ENCODE assay signal across 8 cellular contexts in the genomic region with DNA sequence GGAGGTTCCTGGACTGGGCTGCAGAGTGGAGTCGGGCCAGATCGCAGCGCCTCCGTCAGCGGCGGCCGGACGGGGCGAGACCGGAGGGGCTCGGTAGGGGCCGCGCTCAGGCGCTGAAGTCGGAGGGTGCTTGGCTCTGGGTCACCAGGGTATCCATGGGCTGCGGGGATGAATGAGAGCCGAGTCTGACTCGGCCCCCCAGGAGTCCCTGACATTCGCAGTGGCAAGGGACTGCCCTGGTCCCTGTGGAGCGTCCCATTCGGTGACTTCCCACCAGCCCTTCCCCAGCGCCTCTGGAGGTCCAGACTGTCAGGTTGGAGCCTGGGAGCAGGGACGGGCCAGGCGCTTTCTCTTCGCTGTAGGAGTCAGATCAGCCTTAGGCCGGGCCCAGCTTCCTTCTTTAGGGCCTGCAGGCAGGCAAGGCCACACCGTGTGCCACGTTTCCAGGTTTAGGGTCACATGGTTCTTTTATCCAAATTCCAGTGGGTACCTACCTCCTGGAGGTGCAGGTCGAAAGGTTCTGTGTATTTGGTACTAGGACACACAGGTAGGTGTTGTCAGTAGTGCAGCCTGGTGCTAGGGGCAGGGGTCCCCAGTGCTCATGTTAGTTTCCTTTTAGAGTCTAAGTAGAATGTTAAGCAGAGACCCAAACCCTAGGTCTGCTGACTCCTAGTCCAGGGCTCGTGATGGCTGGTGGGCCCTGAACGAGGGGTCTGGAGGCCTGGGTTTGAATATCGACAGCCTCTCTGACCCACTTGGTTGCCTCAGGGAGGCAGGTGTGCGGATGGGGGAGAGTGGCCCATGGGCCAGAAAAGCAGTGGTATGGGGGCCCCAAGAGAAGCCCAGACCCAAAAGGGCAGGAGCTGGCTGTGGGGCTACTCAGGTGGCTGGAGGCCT. TPM values are rescaled to one million over a fixed set of nuclear protein-coding genes. Genes with fewer than 3 reads are reported as not detected.
DNase-seq lines count a peak whose midpoint lies in the region; ATAC-seq and TF ChIP-seq lines count a peak whose summit lies in the region.

No MANE protein-coding gene starts in this region.

- DNase-seq in astrocyte of the hippocampus (ENCODE audit: low read depth, low spot score) (peak; percentile 61), kidney tubule cell (ENCODE audit: low spot score) (peak; percentile 26), thoracic aorta (ENCODE audit: low spot score) (no peak), NCI-H187 (lab: John Stamatoyannopoulos, UW) (no peak)
- no peak for DNase-seq in activated effector memory CD4-positive, alpha-beta T cell treated with anti-CD3 and anti-CD28 coated beads, Interleukin-2, amount 50 U/mL, for 16 hours
- DNase-seq in effector CD8-positive, alpha-beta T cell (lab: John Stamatoyannopoulos, UW): no peak

- H3K27ac ChIP-seq in HUES64 (ENCODE audit: low read depth, low read length) (no peak overlapping the region), thoracic aorta (peak overlapping the region in 1 of 2 donors; percentile 74)

- H3K4me1 ChIP-seq in HUES64 (ENCODE audit: insufficient read depth, low read length): peaks cover 16% of the 10 kb centered on the region
- peaks cover 0 to 23% of the 10 kb centered on the region in 2 donors for H3K4me1 ChIP-seq in thoracic aorta (ENCODE audit: control insufficient read depth in 1 of 2, low read depth in 2 of 2)

- H3K4me3 ChIP-seq in HUES64 (ENCODE audit: low read length) (peak overlapping the region; percentile 92), thoracic aorta (peak overlapping the region; percentile 93)

- H3K36me3 ChIP-seq in HUES64 (ENCODE audit: insufficient read depth, low read length): 0 out of 2 replicates have a peak, but pooled peaks cover 4% of the 10 kb centered on the region
- H3K36me3 ChIP-seq in thoracic aorta: no peaks in the 10 kb centered on the region

- H3K27me3 ChIP-seq in HUES64 (ENCODE audit: insufficient read depth, low read length): no peaks in the 10 kb centered on the region
- no peaks in the 10 kb centered on the region for H3K27me3 ChIP-seq in thoracic aorta (replicated peaks; ENCODE audit: insufficient read depth)

- no peak for TF ChIP-seq CTCF in thoracic aorta (IDR thresholded peaks at IDR 0.05)

- H3K9me3 ChIP-seq in HUES64 (ENCODE audit: insufficient read depth, low read depth, low read length) (no peaks in the 10 kb centered on the region), thoracic aorta (no peaks in the 10 kb centered on the region)

- ATAC-seq in GM18907 (IDR thresholded peaks at IDR 0.05; ENCODE audit: unreplicated experiment) (peak; percentile 12), thoracic aorta (ENCODE audit: insufficient number of reproducible peaks, low FRiP score, low read depth) (no peak)

- WGBS in HUES64: 15% methylated on average over 33 of the region's 33 CpGs

- peak overlapping the region; percentile 95 for H3K9ac ChIP-seq in HUES64 (ENCODE audit: low read depth, low read length)

RNA-seq across cellular contexts. Expression of gene SLC25A29, which starts 1.2 kb away (rescaled TPM):
- 53.2 TPM for polyA plus RNA-seq in HUES64 (2013, experiment 1 of 2)
- 53.9 TPM for polyA plus RNA-seq in HUES64 (2013, experiment 2 of 2)
- 10 to 100 TPM; 54.2 to 80.6 TPM for total RNA-seq in thoracic aorta

RNA-seq across cellular contexts. Expression of gene SLC25A47, which starts 15.7 kb away (rescaled TPM):
- polyA plus RNA-seq in HUES64 (2013, experiment 1 of 2): not detected
- polyA plus RNA-seq in HUES64 (2013, experiment 2 of 2): not detected
- total RNA-seq in thoracic aorta: not detected

Comparison
In these comparisons a context has a peak if more than half of its experiments do, and no peak if none do; other contexts are left out.
1. DNase-seq: peak in astrocyte of the hippocampus (single experiment) and kidney tubule cell (single experiment); none in thoracic aorta (single experiment), activated effector memory CD4-positive, alpha-beta T cell treated with anti-CD3 and anti-CD28 coated beads, Interleukin-2, amount 50 U/mL, for 16 hours (single experiment), NCI-H187 (0 of 2) and effector CD8-positive, alpha-beta T cell (single experiment).